Comparison of ENCODE assay signal across 21 cellular contexts in the genomic region with DNA sequence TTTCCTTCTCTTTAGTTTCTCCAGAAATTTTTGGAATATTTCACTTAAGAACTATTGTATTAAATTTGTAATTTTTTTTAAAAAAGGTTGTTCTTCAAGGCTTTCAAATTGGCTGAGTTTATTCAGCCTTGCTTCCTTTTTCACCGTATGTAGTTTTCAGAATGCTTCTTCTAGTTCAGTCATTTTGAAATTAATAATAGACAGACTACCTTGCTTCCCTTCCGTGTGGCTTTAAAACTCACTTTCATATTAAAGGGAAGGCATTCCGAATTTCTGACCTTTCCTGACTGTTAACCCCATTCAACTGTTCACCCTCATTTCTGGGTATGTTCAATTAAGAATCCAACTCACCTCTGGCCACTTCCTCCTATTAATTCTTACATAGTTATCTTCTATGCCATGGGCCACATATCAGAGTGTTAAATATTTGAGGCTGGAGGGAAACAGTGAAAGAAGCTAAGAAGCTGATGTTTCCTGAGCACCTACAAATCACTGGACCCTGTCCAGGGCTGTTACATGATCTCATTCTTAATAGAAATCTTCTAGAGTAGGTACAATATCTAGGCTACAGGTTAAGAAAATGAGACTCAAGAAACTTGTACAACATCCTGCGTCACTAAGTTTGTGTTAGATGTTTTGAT.
DNase-seq lines count a peak whose midpoint lies in the region; ATAC-seq, FAIRE-seq and TF ChIP-seq lines count a peak whose summit lies in the region.
"Had no signal": no experiment of that assay in that cellular context is flagged by ENCODE, and none has a peak within 500 bp of the region (broad histone marks: within the 10 kb centered on the region; RNA-seq: fewer than 3 reads in every experiment).

No MANE protein-coding gene starts in this region.

- no peak for DNase-seq in GM12892 (ENCODE audit: insufficient read length)
- no peak for DNase-seq in MV-4-11 (lab: John Stamatoyannopoulos, UW)
- no peak for DNase-seq in hepatocyte (ENCODE audit: low spot score)
- DNase-seq in PC-9: no peak
- DNase-seq: activated CD4-positive, alpha-beta T cell treated with anti-CD3 and anti-CD28 coated beads for 4 hours; activated naive CD4-positive, alpha-beta T cell; left ventricle myocardium superior; NCI-H146; NCI-H510A treated with DMSO at 0.1 percent for 48 hours; occipital lobe; right cardiac atrium; stomach; T-helper 9 cell had no signal

- POLR2A ChIA-PET in PC-9 (lab: Charles Lee; ENCODE audit: unreplicated experiment): no interaction called here

- H3K36me3 ChIP-seq in hepatocyte (replicated peaks; ENCODE audit: insufficient read depth, low read depth): no peaks in the 10 kb centered on the region
- no peaks in the 10 kb centered on the region for H3K36me3 ChIP-seq in PC-9 (ENCODE audit: low read depth)
- H3K36me3 ChIP-seq: stomach had no signal

- no peaks in the 10 kb centered on the region for H3F3A ChIP-seq in PC-9 (ENCODE audit: insufficient read depth, low read depth)

- ATAC-seq in GM19397 (IDR thresholded peaks at IDR 0.05; ENCODE audit: unreplicated experiment): peak; percentile 61
- ATAC-seq in HG02763 (IDR thresholded peaks at IDR 0.05; ENCODE audit: unreplicated experiment): peak; percentile 44
- ATAC-seq in HG03571 (IDR thresholded peaks at IDR 0.05; ENCODE audit: unreplicated experiment): peak; percentile 87
- ATAC-seq in GM18867 (IDR thresholded peaks at IDR 0.05; ENCODE audit: unreplicated experiment): no peak
- ATAC-seq: left ventricle myocardium superior, right cardiac atrium had no signal

- TF ChIP-seq POLR2A in GM12892 (IDR thresholded peaks at IDR 0.05; ENCODE audit: low read depth, low read length): no peak

- H2AFZ ChIP-seq in hepatocyte (no peak overlapping the region), PC-9 (no peak overlapping the region)

- H3K9me2 ChIP-seq in hepatocyte (replicated peaks; ENCODE audit: insufficient read depth) (no peaks in the 10 kb centered on the region), PC-9 (ENCODE audit: insufficient read depth) (no peaks in the 10 kb centered on the region)

- intact Hi-C loops in PC-9 (cut with micrococcal nuclease; ENCODE audit: unreplicated experiment): no loop called here

- H3K27me3 ChIP-seq in hepatocyte (no peaks in the 10 kb centered on the region), PC-9 (ENCODE audit: insufficient read depth, low read depth) (no peaks in the 10 kb centered on the region)
- H3K27me3 ChIP-seq: stomach had no signal

- no peaks in the 10 kb centered on the region for H3K79me2 ChIP-seq in hepatocyte
- no peaks in the 10 kb centered on the region for H3K79me2 ChIP-seq in PC-9 (ENCODE audit: low read depth)

- CTCF ChIA-PET in PC-9 (lab: Charles Lee): no interaction called here

- H3K27ac ChIP-seq in hepatocyte (no peak overlapping the region), PC-9 (no peak overlapping the region)
- H3K27ac ChIP-seq: stomach had no signal

- H3K4me3 ChIP-seq in hepatocyte (no peak overlapping the region), PC-9 (no peak overlapping the region)
- H3K4me3 ChIP-seq: stomach had no signal

- TF ChIP-seq CTCF in hepatocyte (IDR thresholded peaks at IDR 0.05; ENCODE audit: poor library complexity): no peak
- TF ChIP-seq CTCF in PC-9 (conservative IDR thresholded peaks at IDR 0.05): no peak

- H4K20me1 ChIP-seq in hepatocyte (ENCODE audit: insufficient read depth, poor library complexity, severe bottlenecking): no peaks in the 10 kb centered on the region
- H4K20me1 ChIP-seq in PC-9 (ENCODE audit: insufficient read depth): no peaks in the 10 kb centered on the region

- FAIRE-seq in GM12892 (lab: Jason Lieb, UNC): peak; percentile 5
- FAIRE-seq: astrocyte, colon, endometrium, urothelium cell line had no signal

- H3K4me1 ChIP-seq in hepatocyte (ENCODE audit: insufficient read depth) (no peaks in the 10 kb centered on the region), PC-9 (replicated peaks; ENCODE audit: insufficient read depth) (no peaks in the 10 kb centered on the region)
- H3K4me1 ChIP-seq: stomach had no signal

- WGBS in hepatocyte (ENCODE audit: low lambda C conversion rate, missing lambda C conversion rate): 81% methylated on average over 4 of the region's 4 CpGs

- H3K4me2 ChIP-seq in hepatocyte (no peak overlapping the region), PC-9 (no peak overlapping the region)

- H3K9me3 ChIP-seq in hepatocyte (ENCODE audit: low read depth) (no peaks in the 10 kb centered on the region), PC-9 (ENCODE audit: insufficient read depth, low read depth) (0 out of 2 replicates have a peak, but pooled peaks cover 7% of the 10 kb centered on the region)
- H3K9me3 ChIP-seq: stomach had no signal

- no TSS peak for BruUV-seq in PC-9 (replicated peaks; lab: Mats Ljungman, UMichigan)
